8 cellular contexts compared by ENCODE assay signal in the genomic region with DNA sequence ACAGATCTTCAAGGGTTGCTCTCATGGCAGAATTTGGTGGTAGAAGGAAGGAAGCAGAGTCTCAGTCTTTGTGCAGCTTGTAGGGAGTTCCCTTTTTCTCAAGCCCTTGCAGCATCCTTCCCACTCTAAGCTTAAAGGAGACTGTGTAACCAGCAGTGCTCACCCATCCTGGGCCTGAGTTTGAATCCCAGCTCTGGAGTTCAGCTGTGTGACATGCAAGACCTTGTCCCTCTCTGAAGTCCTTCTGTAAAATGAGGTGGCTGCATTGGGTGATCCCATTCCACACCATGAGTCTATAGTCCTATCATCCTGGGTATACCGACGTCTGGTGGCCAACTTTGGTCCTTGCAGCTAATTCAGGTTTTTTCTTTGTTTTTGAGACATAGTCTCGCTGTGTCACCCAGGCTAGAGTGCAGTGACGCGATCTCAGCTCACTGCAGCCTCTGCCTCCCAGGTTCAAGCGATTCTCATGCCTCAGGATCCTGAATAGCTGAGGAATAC. TPM values are rescaled to one million over a fixed set of nuclear protein-coding genes. Genes with fewer than 3 reads are reported as not detected.
DNase-seq lines count a peak whose midpoint lies in the region; ATAC-seq and TF ChIP-seq lines count a peak whose summit lies in the region.

No MANE protein-coding gene starts in this region.

- H3K9ac ChIP-seq in IMR-90 (ENCODE audit: low read depth, low read length) = no peak overlapping the region

- in situ Hi-C loops in IMR-90 (cut with MboI; ENCODE audit: low sequenced_read_pairs) = no loop called here

- no peak overlapping the region for H3K56ac ChIP-seq in IMR-90 (ENCODE audit: extremely low read depth, insufficient read depth, low read length)

- intact Hi-C loops in IMR-90 (cut with micrococcal nuclease) (no loop called here), tibial artery (cut with DNase I; ENCODE audit: low total_unique reads) (no loop called here), vagina (cut with DNase I) (no loop called here)
- intact Hi-C loops in activated CD4-positive, alpha-beta memory T cell treated with anti-CD3 and anti-CD28 coated beads for 36 hours (cut with micrococcal nuclease) = loop anchor here (1.0 kb wide), 1 partner anchor 68 kb away; no protein-coding TSS in a partner anchor

- H3K4me2 ChIP-seq in DOHH2 (ENCODE audit: low read length) (peak overlapping the region; percentile 57), IMR-90 (ENCODE audit: low read depth, low read length) (no peak overlapping the region)

- DNase-seq in IMR-90 (peak; percentile 17), hepatic stellate cell (ENCODE audit: low spot score) (peak; percentile 63), tibial artery (no peak), vagina (ENCODE audit: extremely low spot score in 2 of 2) (no peak)
- DNase-seq in activated CD4-positive, alpha-beta memory T cell treated with anti-CD3 and anti-CD28 coated beads for 36 hours = peak; percentile 56

- peak; percentile 37 for TF ChIP-seq RAD21 in IMR-90 (IDR thresholded peaks at IDR 0.05; ENCODE audit: low read length)

- H3K9me1 ChIP-seq in IMR-90 (ENCODE audit: insufficient read depth, low read length) = no peaks in the 10 kb centered on the region

- no peak overlapping the region for H4K91ac ChIP-seq in IMR-90 (ENCODE audit: insufficient read depth, low read depth, low read length)

- no peak overlapping the region for H2BK20ac ChIP-seq in IMR-90 (ENCODE audit: low read depth, low read length)

- peaks cover 7% of the 10 kb centered on the region for H3K4me1 Mint-ChIP-seq in activated CD4-positive, alpha-beta memory T cell treated with anti-CD3 and anti-CD28 coated beads for 36 hours (ENCODE audit: low read depth)

- no peaks in the 10 kb centered on the region for H4K20me1 ChIP-seq in DOHH2 (ENCODE audit: control insufficient read depth, insufficient read depth, low read depth, low read length)
- no peaks in the 10 kb centered on the region for H4K20me1 ChIP-seq in IMR-90 (ENCODE audit: insufficient read depth, low read length)

- no peaks in the 10 kb centered on the region for H3K79me2 ChIP-seq in DOHH2 (ENCODE audit: control insufficient read depth, low read length)

- H3K27me3 Mint-ChIP-seq in activated CD4-positive, alpha-beta memory T cell treated with anti-CD3 and anti-CD28 coated beads for 36 hours = peaks cover 5% of the 10 kb centered on the region

- H3K9me2 ChIP-seq in DOHH2 (replicated peaks; ENCODE audit: control insufficient read depth, low read length) = no peaks in the 10 kb centered on the region

- H2AFZ ChIP-seq in IMR-90 (replicated peaks; ENCODE audit: low read length, poor library complexity) = no peak overlapping the region

- no peak overlapping the region for H3K4ac ChIP-seq in IMR-90 (ENCODE audit: low read depth, low read length)

- TF ChIP-seq CTCF in DOHH2 (IDR thresholded peaks at IDR 0.05; ENCODE audit: low read depth, low read length, poor library complexity, severe bottlenecking) = peak; percentile 70
- TF ChIP-seq CTCF in IMR-90 (conservative IDR thresholded peaks at IDR 0.05; ENCODE audit: low read depth, low read length) = peak; percentile 30
- peak; percentile 21 to 31 for TF ChIP-seq CTCF in tibial artery (IDR thresholded peaks at IDR 0.05)
- no peak for TF ChIP-seq CTCF in vagina (IDR thresholded peaks at IDR 0.05)

- H2BK5ac ChIP-seq in IMR-90 (ENCODE audit: low read depth, low read length, poor library complexity, severe bottlenecking) = no peak overlapping the region

- TF ChIP-seq POLR2A in IMR-90 (IDR thresholded peaks at IDR 0.05; ENCODE audit: low read depth, low read length) (no peak), vagina (IDR thresholded peaks at IDR 0.05) (no peak)

- no peak overlapping the region for H4K8ac ChIP-seq in IMR-90 (ENCODE audit: low read depth in 2 of 2, low read length in 2 of 2)

- no peak overlapping the region for H3K23ac ChIP-seq in IMR-90 (ENCODE audit: low read depth, low read length)

- POLR2A ChIA-PET in IMR-90 (lab: Charles Lee; ENCODE audit: unreplicated experiment) = no interaction called here
- POLR2A ChIA-PET in activated CD4-positive, alpha-beta memory T cell treated with anti-CD3 and anti-CD28 coated beads for 36 hours (lab: Charles Lee) = no interaction called here

- H3K36me3 Mint-ChIP-seq in activated CD4-positive, alpha-beta memory T cell treated with anti-CD3 and anti-CD28 coated beads for 36 hours = peaks cover 13% of the 10 kb centered on the region

- ATAC-seq in IMR-90 (ENCODE audit: low read depth) (peak; percentile 32; the same call in 1 of the 2 replicates), HG03108 (IDR thresholded peaks at IDR 0.05; ENCODE audit: unreplicated experiment) (no peak), HG02840 (IDR thresholded peaks at IDR 0.05; ENCODE audit: low FRiP score, unreplicated experiment) (no peak)

- H3K79me1 ChIP-seq in IMR-90 (ENCODE audit: low read depth in 1 of 2, low read length in 2 of 2) = no peaks in the 10 kb centered on the region

- no peak overlapping the region for H2BK15ac ChIP-seq in IMR-90 (ENCODE audit: low read depth, low read length)

- H2AK9ac ChIP-seq in IMR-90 (replicated peaks; ENCODE audit: low read depth, low read length, poor library complexity) = no peak overlapping the region

- dilution Hi-C loops in IMR-90 (cut with HindIII; ENCODE audit: low sequenced_read_pairs, unreplicated experiment) = no loop called here

- H3K36me3 ChIP-seq in DOHH2 (ENCODE audit: control insufficient read depth, low read length) (peaks cover 4% of the 10 kb centered on the region; the same call in 1 of the 2 replicates), IMR-90 (ENCODE audit: control insufficient read depth, insufficient read depth, low read length) (no peaks in the 10 kb centered on the region), tibial artery (no peaks in the 10 kb centered on the region), vagina (no peaks in the 10 kb centered on the region)

- WGBS in IMR-90 (ENCODE audit: extremely low coverage in 2 of 2, insufficient read length in 1 of 2), 2 experiments = 59% methylated on average over 5 of the region's 6 CpGs; no CpG with 5 or more reads in 1 of the 2 experiments

- no TSS peak for BruUV-seq in IMR-90 (replicated peaks; lab: Mats Ljungman, UMichigan)

- peaks cover 8% of the 10 kb centered on the region for H3F3A ChIP-seq in DOHH2 (ENCODE audit: control insufficient read depth, insufficient read depth)

- H3K14ac ChIP-seq in IMR-90 (replicated peaks; ENCODE audit: low read depth, low read length) = no peak overlapping the region

- CTCF ChIA-PET in IMR-90 (lab: Yijun Ruan, JAX) = no interaction called here
- CTCF ChIA-PET in activated CD4-positive, alpha-beta memory T cell treated with anti-CD3 and anti-CD28 coated beads for 36 hours (lab: Charles Lee) = interaction anchor here (0.7 to 3.7 kb wide), 13 partner anchors 9 to 249 kb away, joined by 3 to 30 read pairs (median 4); partner anchors contain the start of genes NKG7 and VSIG10L

- H3K4me3 Mint-ChIP-seq in activated CD4-positive, alpha-beta memory T cell treated with anti-CD3 and anti-CD28 coated beads for 36 hours = no peak overlapping the region

- H3K27ac ChIP-seq in DOHH2 (ENCODE audit: low read depth, low read length) (no peak overlapping the region), IMR-90 (ENCODE audit: insufficient read depth, low read length) (no peak overlapping the region), tibial artery (no peak overlapping the region), vagina (no peak overlapping the region)

- H3K27me3 ChIP-seq in DOHH2 (ENCODE audit: control insufficient read depth, low read length) (no peaks in the 10 kb centered on the region), IMR-90 (ENCODE audit: control insufficient read depth, insufficient read depth, low read length) (no peaks in the 10 kb centered on the region), tibial artery (peaks cover 0 to 12% of the 10 kb centered on the region in 2 donors), vagina (no peaks in the 10 kb centered on the region)

- H4K5ac ChIP-seq in IMR-90 (ENCODE audit: low read depth, low read length) = no peak overlapping the region

- H3K4me3 ChIP-seq in DOHH2 (ENCODE audit: low read length) = no peak overlapping the region
- no peak overlapping the region for H3K4me3 ChIP-seq in IMR-90 (ENCODE audit: insufficient read depth, low read depth, low read length)
- no peak overlapping the region for H3K4me3 ChIP-seq in tibial artery
- H3K4me3 ChIP-seq in vagina = no peak overlapping the region

- H3K9me3 ChIP-seq in DOHH2 (ENCODE audit: control insufficient read depth, insufficient read depth, low read length) (no peaks in the 10 kb centered on the region), IMR-90 (ENCODE audit: control insufficient read depth, insufficient read depth, low read length) (peaks cover 6% of the 10 kb centered on the region), tibial artery (peaks cover 0 to 2% (median 0%) of the 10 kb centered on the region in 3 donors), vagina (no peaks in the 10 kb centered on the region)

- no peak overlapping the region for H2AK5ac ChIP-seq in IMR-90 (ENCODE audit: low read depth, low read length)

- no peak overlapping the region for H3K27ac Mint-ChIP-seq in activated CD4-positive, alpha-beta memory T cell treated with anti-CD3 and anti-CD28 coated beads for 36 hours

- H3K4me1 ChIP-seq in DOHH2 (ENCODE audit: control insufficient read depth, low read length) (peaks cover 28% of the 10 kb centered on the region), IMR-90 (ENCODE audit: control insufficient read depth, insufficient read depth, low read length) (no peaks in the 10 kb centered on the region), tibial artery (no peaks in the 10 kb centered on the region), vagina (no peaks in the 10 kb centered on the region)

- H3K9me3 Mint-ChIP-seq in activated CD4-positive, alpha-beta memory T cell treated with anti-CD3 and anti-CD28 coated beads for 36 hours = peaks cover 11% of the 10 kb centered on the region

- no peak overlapping the region for H3K18ac ChIP-seq in IMR-90 (ENCODE audit: low read depth, low read length)

- H2BK120ac ChIP-seq in IMR-90 (ENCODE audit: low read depth, low read length) = no peak overlapping the region

RNA-seq across cellular contexts. Expression of gene SIGLEC10, which starts 9.8 kb away (rescaled TPM):
- total RNA-seq in IMR-90 (2012; rRNA removed) (not detected in 2 replicates), vagina (3.7 TPM)
- not detected in 2 replicates for polyA plus RNA-seq in IMR-90 (2012; rRNA removed)
- polyA plus RNA-seq in IMR-90 (2012; cell fraction: cytosol; rRNA removed) = not detected in 2 replicates
- not detected in 2 replicates for polyA plus RNA-seq in IMR-90 (2012; cell fraction: nucleus; rRNA removed; ENCODE audit: low replicate concordance)
- under 1 TPM; 0.19 to 0.26 TPM for total RNA-seq in activated CD4-positive, alpha-beta memory T cell treated with anti-CD3 and anti-CD28 coated beads for 36 hours

RNA-seq across cellular contexts. Expression of gene C19orf84, which starts 17.3 kb away (rescaled TPM):
- total RNA-seq in IMR-90 (2012; rRNA removed) (not detected in 2 replicates), vagina (not detected)
- polyA plus RNA-seq in IMR-90 (2012; rRNA removed) = not detected in 2 replicates
- not detected in 2 replicates for polyA plus RNA-seq in IMR-90 (2012; cell fraction: cytosol; rRNA removed)
- not detected in 2 replicates for polyA plus RNA-seq in IMR-90 (2012; cell fraction: nucleus; rRNA removed; ENCODE audit: low replicate concordance)
- total RNA-seq in activated CD4-positive, alpha-beta memory T cell treated with anti-CD3 and anti-CD28 coated beads for 36 hours = not detected

RNA-seq across cellular contexts. Expression of gene LIM2, which starts 19.9 kb away (rescaled TPM):
- total RNA-seq in IMR-90 (2012; rRNA removed) (not detected in 2 replicates), vagina (not detected)
- polyA plus RNA-seq in IMR-90 (2012; rRNA removed) = not detected in 2 replicates
- polyA plus RNA-seq in IMR-90 (2012; cell fraction: cytosol; rRNA removed) = not detected in 2 replicates
- polyA plus RNA-seq in IMR-90 (2012; cell fraction: nucleus; rRNA removed; ENCODE audit: low replicate concordance) = not detected in 2 replicates
- under 1 TPM; 0.36 to 0.64 TPM for total RNA-seq in activated CD4-positive, alpha-beta memory T cell treated with anti-CD3 and anti-CD28 coated beads for 36 hours

RNA-seq across cellular contexts. Expression of gene NKG7, which starts 35.2 kb away (rescaled TPM):
- total RNA-seq in IMR-90 (2012; rRNA removed) (not detected in 2 replicates), vagina (3.4 TPM)
- not detected in 2 replicates for polyA plus RNA-seq in IMR-90 (2012; rRNA removed)
- polyA plus RNA-seq in IMR-90 (2012; cell fraction: cytosol; rRNA removed) = not detected in 2 replicates
- polyA plus RNA-seq in IMR-90 (2012; cell fraction: nucleus; rRNA removed; ENCODE audit: low replicate concordance) = not detected in 2 replicates
- 100 to 1,000 TPM; 140 to 149 TPM for total RNA-seq in activated CD4-positive, alpha-beta memory T cell treated with anti-CD3 and anti-CD28 coated beads for 36 hours

RNA-seq across cellular contexts. Expression of gene CLDND2, which starts 38.9 kb away (rescaled TPM):
- total RNA-seq in IMR-90 (2012; rRNA removed) (not detected in 2 replicates), vagina (not detected)
- polyA plus RNA-seq in IMR-90 (2012; rRNA removed) = not detected in 2 replicates
- polyA plus RNA-seq in IMR-90 (2012; cell fraction: cytosol; rRNA removed) = not detected in 2 replicates
- not detected in 2 replicates for polyA plus RNA-seq in IMR-90 (2012; cell fraction: nucleus; rRNA removed; ENCODE audit: low replicate concordance)
- 1 to 10 TPM; 2.8 to 4.8 TPM for total RNA-seq in activated CD4-positive, alpha-beta memory T cell treated with anti-CD3 and anti-CD28 coated beads for 36 hours

Comparison
In these comparisons a context has a peak if more than half of its experiments do, and no peak if none do; other contexts are left out.
1. CTCF ChIP-seq: peak in DOHH2 (single experiment), IMR-90 (single experiment) and tibial artery (2 of 2); none in vagina (0 of 3).
2. DNase-seq: peak in IMR-90 (single experiment), activated CD4-positive, alpha-beta memory T cell treated with anti-CD3 and anti-CD28 coated beads for 36 hours (single experiment) and hepatic stellate cell (single experiment); none in tibial artery (0 of 2) and vagina (0 of 2).